ENCODE assay signal across 20 cellular contexts in the genomic region with DNA sequence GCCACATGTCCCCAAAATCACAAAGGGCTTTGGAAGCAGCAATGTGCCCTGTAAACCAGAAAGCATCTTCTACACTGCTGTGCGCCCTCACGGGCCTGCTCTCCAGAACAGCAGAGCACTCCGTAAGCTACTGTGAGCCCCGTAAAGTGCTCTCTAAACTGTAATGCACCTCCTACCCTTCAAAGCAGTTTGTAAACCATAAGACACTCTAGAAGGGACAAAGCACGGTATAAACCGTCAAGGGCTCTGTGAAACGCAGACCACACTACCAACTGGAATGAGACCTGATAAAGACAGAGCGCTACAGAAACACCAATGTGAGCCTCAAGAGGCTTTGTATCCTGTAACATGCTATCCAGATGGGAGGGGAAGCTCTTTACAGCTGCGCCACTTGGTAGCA. TPM values are rescaled to one million over a fixed set of nuclear protein-coding genes. Genes with fewer than 3 reads are reported as not detected.
"Had no signal": no experiment of that assay in that cellular context is flagged by ENCODE, and none has a peak within 500 bp of the region (broad histone marks: within the 10 kb centered on the region; RNA-seq: fewer than 3 reads in every experiment).

No MANE protein-coding gene starts in this region.

- ATAC-seq: heart left ventricle, lower lobe of right lung had no signal

- H3K27ac ChIP-seq: epithelial cell of prostate, heart left ventricle, lower lobe of right lung, neural progenitor cell, prostate gland, tibial artery had no signal

- DNase-seq: activated CD4-positive, alpha-beta T cell treated with anti-CD3 and anti-CD28 coated beads, Interleukin-2, amount 50 U/mL, for 4 hours; activated gamma-delta T cell; activated naive CD4-positive, alpha-beta T cell treated with anti-CD3 and anti-CD28 coated beads, Interleukin-2, amount 50 U/mL, for 16 hours; activated T-cell treated with anti-CD3 and anti-CD28 coated beads for 4 hours; aorta; heart left ventricle; lower lobe of right lung; naive B cell; stimulated activated CD4-positive, alpha-beta T cell treated with anti-CD3 and anti-CD28 coated beads, Interleukin-4, amount 100 ng/mL, for 1 hour; stimulated activated naive CD4-positive, alpha-beta T cell; T-helper 9 cell; tibial artery had no signal

- H3K9me3 ChIP-seq: heart left ventricle, lower lobe of right lung, prostate gland, tibial artery had no signal

- H3K36me3 Mint-ChIP-seq: brain, naive B cell, neural progenitor cell had no signal

- H3K4me1 Mint-ChIP-seq: naive B cell had no signal

- H3K4me3 Mint-ChIP-seq: activated T-helper 1 cell treated with anti-CD3 and anti-CD28 coated beads, Interleukin-12 subunit alpha, Interleukin-12 subunit beta, Interleukin-2, Interleukin-4 antibody, amounts not matched to agents 30 ng/mL and 10 ng/mL and 1 ng/mL, durations not matched to agents 14 hours and 24 hours and 36 hours; brain; neural progenitor cell had no signal

- H3K27ac Mint-ChIP-seq: activated T-helper 1 cell treated with anti-CD3 and anti-CD28 coated beads, Interleukin-12 subunit alpha, Interleukin-12 subunit beta, Interleukin-2, Interleukin-4 antibody, amounts not matched to agents 30 ng/mL and 10 ng/mL and 1 ng/mL, durations not matched to agents 14 hours and 24 hours and 36 hours; brain had no signal

- H3K36me3 ChIP-seq: heart left ventricle, lower lobe of right lung, neural progenitor cell, prostate gland, tibial artery had no signal

- H3K9me3 Mint-ChIP-seq: activated T-helper 1 cell treated with anti-CD3 and anti-CD28 coated beads, Interleukin-12 subunit alpha, Interleukin-12 subunit beta, Interleukin-2, Interleukin-4 antibody, amounts not matched to agents 30 ng/mL and 10 ng/mL and 1 ng/mL, durations not matched to agents 14 hours and 24 hours and 36 hours; brain had no signal

RNA-seq across cellular contexts. Expression of a gene that starts 51.1 kb away (rescaled TPM):
- total RNA-seq: activated CD8-positive, alpha-beta memory T cell treated with anti-CD3 and anti-CD28 coated beads for 36 hours; activated T-helper 1 cell treated with anti-CD3 and anti-CD28 coated beads, Interleukin-12 subunit alpha, Interleukin-12 subunit beta, Interleukin-2, Interleukin-4 antibody, amounts not matched to agents 30 ng/mL and 10 ng/mL and 1 ng/mL, durations not matched to agents 14 hours and 24 hours and 36 hours; osteocyte; T-helper 1 cell treated with Interleukin-12 subunit alpha and Interleukin-12 subunit beta and Interleukin-4 antibody, amounts not matched to agents 30 ng/mL and 1 ng/mL, for 36 hours had no signal
